ENCODE assay signal across 1 cellular context in the genomic region with DNA sequence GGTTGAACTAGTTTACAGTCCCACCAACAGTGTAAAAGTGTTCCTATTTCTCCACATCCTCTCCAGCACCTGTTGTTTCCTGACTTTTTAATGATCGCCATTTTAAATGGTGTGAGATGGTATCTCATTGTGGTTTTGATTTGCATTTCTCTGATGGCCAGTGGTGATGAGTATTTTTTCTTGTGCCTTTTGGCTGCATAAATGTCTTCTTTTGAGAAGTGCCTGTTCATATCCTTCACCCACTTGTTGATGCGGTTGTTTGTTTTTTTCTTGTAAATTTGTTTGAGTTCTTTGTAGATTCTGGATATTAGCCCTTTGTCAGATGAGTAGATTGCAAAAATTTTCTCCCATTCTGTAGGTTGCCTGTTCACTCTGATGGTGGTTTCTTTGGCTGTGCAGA.
A peak's percentile ranks its signal among the peaks of the same experiment; 100 is the strongest.
TF ChIP-seq lines count a peak whose summit lies in the region.
"Not testable (repeated sequence)": the region's sequence is repeated elsewhere in the genome, so short reads cannot be mapped to it uniquely, and the experiment has no call there.

No MANE protein-coding gene starts in this region.

- not testable (repeated sequence) for H3K4me1 ChIP-seq in HEK293 (ENCODE audit: control insufficient read depth, insufficient read depth, low read length)

- POLR2A ChIA-PET in HEK293 (lab: Yijun Ruan, JAX), result not testable (repeated sequence)

- not testable (repeated sequence) for H3K4me3 ChIP-seq in HEK293 (ENCODE audit: low read depth, low read length)

- H3K27ac ChIP-seq in HEK293 (ENCODE audit: extremely low read depth, low read depth, low read length), result not testable (repeated sequence)

- H3K9me3 ChIP-seq in HEK293 (ENCODE audit: control insufficient read depth, insufficient read depth, low read depth, low read length), result not testable (repeated sequence)

- not testable (repeated sequence) for H3K36me3 ChIP-seq in HEK293 (ENCODE audit: control insufficient read depth in 2 of 2, insufficient read depth in 1 of 2, low read length in 2 of 2)

- not testable (repeated sequence) for TF ChIP-seq CTCF in HEK293 (tag by site-specific recombination; IDR thresholded peaks at IDR 0.05)

- CTCF ChIA-PET in HEK293 (lab: Yijun Ruan, JAX), result not testable (repeated sequence)

TF ChIP-seq in HEK293, 187 proteins besides CTCF, POLR2A, EP300 and RAD21:
- peak; percentile 89 for TF ChIP-seq SCRT1 (tag by site-specific recombination; IDR thresholded peaks at IDR 0.05; ENCODE audit: borderline replicate concordance)
- peak; percentile 89 for TF ChIP-seq SCRT2 (tag by site-specific recombination; IDR thresholded peaks at IDR 0.05)
